ENCODE assay signal across 11 cellular contexts in genomic region chr1:219090618-219091017, GRCh38.
A peak's percentile ranks its signal among the peaks of the same experiment; 100 is the strongest.
DNase-seq lines count a peak whose midpoint lies in the region; ATAC-seq lines count a peak whose summit lies in the region.
"Had no signal": no experiment of that assay in that cellular context is flagged by ENCODE, and none has a peak within 500 bp of the region (broad histone marks: within the 10 kb centered on the region; RNA-seq: fewer than 3 reads in every experiment).

No MANE protein-coding gene starts in this region.

- peaks cover 6% of the 10 kb centered on the region for H3K36me3 Mint-ChIP-seq in stimulated activated memory B cell treated with anti-CD40 and anti-IgM and Interleukin-4, amounts not matched to agents 10 μg/mL and 1 μg/mL and 100 μg/mL, for 72 hours
- H3K36me3 Mint-ChIP-seq in activated CD4-positive, alpha-beta T cell treated with anti-CD3 and anti-CD28 coated beads for 36 hours (ENCODE audit: low read depth): no peaks in the 10 kb centered on the region
- no peaks in the 10 kb centered on the region for H3K36me3 Mint-ChIP-seq in activated naive CD4-positive, alpha-beta T cell treated with anti-CD3 and anti-CD28 coated beads, Interleukin-2, amount 50 U/mL, for 72 hours

- H3K4me3 Mint-ChIP-seq in stimulated activated memory B cell treated with anti-CD40 and anti-IgM and Interleukin-4, amounts not matched to agents 10 μg/mL and 1 μg/mL and 100 μg/mL, for 72 hours: peak overlapping the region; percentile 49
- H3K4me3 Mint-ChIP-seq in activated CD4-positive, alpha-beta T cell treated with anti-CD3 and anti-CD28 coated beads for 36 hours: no peak overlapping the region
- H3K4me3 Mint-ChIP-seq: central memory CD8-positive, alpha-beta T cell had no signal

- no peaks in the 10 kb centered on the region for H3K27me3 Mint-ChIP-seq in stimulated activated memory B cell treated with anti-CD40 and anti-IgM and Interleukin-4, amounts not matched to agents 10 μg/mL and 1 μg/mL and 100 μg/mL, for 72 hours
- H3K27me3 Mint-ChIP-seq in activated CD4-positive, alpha-beta T cell treated with anti-CD3 and anti-CD28 coated beads for 36 hours: peaks cover 7% of the 10 kb centered on the region
- H3K27me3 Mint-ChIP-seq: central memory CD8-positive, alpha-beta T cell had no signal

- POLR2A ChIA-PET in activated CD4-positive, alpha-beta T cell treated with anti-CD3 and anti-CD28 coated beads for 36 hours (lab: Charles Lee): no interaction called here

- H3K9me3 Mint-ChIP-seq in stimulated activated memory B cell treated with anti-CD40 and anti-IgM and Interleukin-4, amounts not matched to agents 10 μg/mL and 1 μg/mL and 100 μg/mL, for 72 hours: no peaks in the 10 kb centered on the region
- H3K9me3 Mint-ChIP-seq in activated CD4-positive, alpha-beta T cell treated with anti-CD3 and anti-CD28 coated beads for 36 hours (ENCODE audit: low read depth): no peaks in the 10 kb centered on the region
- H3K9me3 Mint-ChIP-seq in activated naive CD4-positive, alpha-beta T cell treated with anti-CD3 and anti-CD28 coated beads, Interleukin-2, amount 50 U/mL, for 72 hours: peaks cover 0 to 8% of the 10 kb centered on the region in 2 donors

- intact Hi-C loops in activated CD4-positive, alpha-beta T cell treated with anti-CD3 and anti-CD28 coated beads for 36 hours (cut with DNase I, micrococcal nuclease): no loop called here

- peak; percentile 21 to 38 for DNase-seq in Kasumi-1 (lab: John Stamatoyannopoulos, UW)
- DNase-seq in activated CD4-positive, alpha-beta T cell treated with anti-CD3 and anti-CD28 coated beads for 36 hours: no peak
- no peak for DNase-seq in T-helper 9 cell
- no peak for DNase-seq in activated naive CD4-positive, alpha-beta T cell treated with anti-CD3 and anti-CD28 coated beads, Interleukin-2, amount 50 U/mL, for 72 hours (ENCODE audit: low spot score in 2 of 2)
- no peak for DNase-seq in NCI-H1436 treated with DMSO at 0.1 percent for 48 hours (lab: John Stamatoyannopoulos, UW)
- DNase-seq: activated CD8-positive, alpha-beta memory T cell treated with anti-CD3 and anti-CD28 coated beads, Interleukin-2, amount 50 U/mL, for 4 hours; IMR-90 had no signal

- ATAC-seq in GM19324 (IDR thresholded peaks at IDR 0.05; ENCODE audit: low FRiP score, unreplicated experiment) (peak; percentile 82), HG02884 (IDR thresholded peaks at IDR 0.05; ENCODE audit: unreplicated experiment) (peak; percentile 71)
- ATAC-seq in stimulated activated memory B cell treated with anti-CD40 and anti-IgM and Interleukin-4, amounts not matched to agents 10 μg/mL and 1 μg/mL and 100 μg/mL, for 72 hours: peak; percentile 77
- no peak for ATAC-seq in activated CD4-positive, alpha-beta T cell treated with anti-CD3 and anti-CD28 coated beads for 36 hours
- ATAC-seq in activated naive CD4-positive, alpha-beta T cell treated with anti-CD3 and anti-CD28 coated beads, Interleukin-2, amount 50 U/mL, for 72 hours: no peak

- H3K27ac Mint-ChIP-seq in stimulated activated memory B cell treated with anti-CD40 and anti-IgM and Interleukin-4, amounts not matched to agents 10 μg/mL and 1 μg/mL and 100 μg/mL, for 72 hours: peak overlapping the region; percentile 92
- no peak overlapping the region for H3K27ac Mint-ChIP-seq in activated CD4-positive, alpha-beta T cell treated with anti-CD3 and anti-CD28 coated beads for 36 hours
- H3K27ac Mint-ChIP-seq in activated naive CD4-positive, alpha-beta T cell treated with anti-CD3 and anti-CD28 coated beads, Interleukin-2, amount 50 U/mL, for 72 hours: no peak overlapping the region

- CTCF ChIA-PET in activated CD4-positive, alpha-beta T cell treated with anti-CD3 and anti-CD28 coated beads for 36 hours (lab: Charles Lee): interaction anchor here (0.7 kb wide), 1 partner anchor 19 kb away, joined by 3 read pairs; no protein-coding TSS in a partner anchor

- H3K4me1 Mint-ChIP-seq in stimulated activated memory B cell treated with anti-CD40 and anti-IgM and Interleukin-4, amounts not matched to agents 10 μg/mL and 1 μg/mL and 100 μg/mL, for 72 hours: peaks cover 48% of the 10 kb centered on the region
- no peaks in the 10 kb centered on the region for H3K4me1 Mint-ChIP-seq in activated CD4-positive, alpha-beta T cell treated with anti-CD3 and anti-CD28 coated beads for 36 hours
- H3K4me1 Mint-ChIP-seq: central memory CD8-positive, alpha-beta T cell had no signal

Comparison
In these comparisons a context has a peak if more than half of its experiments do, and no peak if none do; other contexts are left out.
1. ATAC-seq: peak in GM19324 (single experiment), HG02884 (single experiment) and stimulated activated memory B cell treated with anti-CD40 and anti-IgM and Interleukin-4, amounts not matched to agents 10 μg/mL and 1 μg/mL and 100 μg/mL, for 72 hours (single experiment); none in activated CD4-positive, alpha-beta T cell treated with anti-CD3 and anti-CD28 coated beads for 36 hours (single experiment) and activated naive CD4-positive, alpha-beta T cell treated with anti-CD3 and anti-CD28 coated beads, Interleukin-2, amount 50 U/mL, for 72 hours (0 of 2).
2. DNase-seq: peak in Kasumi-1 (2 of 2); none in activated CD4-positive, alpha-beta T cell treated with anti-CD3 and anti-CD28 coated beads for 36 hours (single experiment), T-helper 9 cell (single experiment), activated naive CD4-positive, alpha-beta T cell treated with anti-CD3 and anti-CD28 coated beads, Interleukin-2, amount 50 U/mL, for 72 hours (0 of 2) and NCI-H1436 treated with DMSO at 0.1 percent for 48 hours (single experiment).